In genomic region chr18:41197967-41198366, GRCh38 we compare ENCODE assay signal across 27 cellular contexts.
"Had no signal": no experiment of that assay in that cellular context is flagged by ENCODE, and none has a peak within 500 bp of the region (broad histone marks: within the 10 kb centered on the region; RNA-seq: fewer than 3 reads in every experiment).

No MANE protein-coding gene starts in this region.

- H3K4me3 ChIP-seq: neural progenitor cell, ovary, psoas muscle, skin epidermis, smooth muscle cell, spleen, suprapubic skin, testis, tibial artery, transverse colon, upper lobe of right lung, uterus had no signal

- ATAC-seq: natural killer cell; psoas muscle; right cardiac atrium; sciatic nerve; stimulated activated memory B cell treated with anti-CD40 and anti-IgM and Interleukin-4, amounts not matched to agents 10 μg/mL and 1 μg/mL and 100 μg/mL, for 72 hours; stimulated activated naive CD8-positive, alpha-beta T cell treated with anti-CD3 and anti-CD28 coated beads, Interleukin-15, amount 100 ng/mL, for 72 hours; stimulated activated naive CD8-positive, alpha-beta T cell treated with anti-CD3 and anti-CD28 coated beads, Interleukin-15, Interleukin-2, amounts not matched to agents 100 U/mL and 50 U/mL, for 24 hours; upper lobe of right lung had no signal

- DNase-seq: natural killer cell; occipital lobe; ovary; posterior cingulate gyrus; psoas muscle; right cardiac atrium; spleen; stimulated activated CD4-positive, alpha-beta T cell treated with anti-CD3 and anti-CD28 coated beads, Interleukin-12 subunit alpha, Interleukin-12 subunit beta, amount 100 ng/mL, for 4 hours; stimulated activated CD4-positive, alpha-beta T cell treated with anti-CD3 and anti-CD28 coated beads, Interleukin-1b, Interleukin-23, amount 100 ng/mL, for 48 hours; stimulated activated CD4-positive, alpha-beta T cell treated with anti-CD3 and anti-CD28 coated beads, Interleukin-4, amount 100 ng/mL, for 1 hour; stimulated activated CD4-positive, alpha-beta T cell treated with anti-CD3 and anti-CD28 coated beads, Interleukin-4, amount 100 ng/mL, for 4 hours; stimulated activated CD8-positive, alpha-beta memory T cell treated with anti-CD3 and anti-CD28 coated beads, Interleukin-4, amount 100 ng/mL, for 48 hours; stimulated activated naive CD4-positive, alpha-beta T cell; stimulated activated naive CD8-positive, alpha-beta T cell treated with anti-CD3 and anti-CD28 coated beads, Interleukin-15, amount 100 ng/mL, for 72 hours; stimulated activated naive CD8-positive, alpha-beta T cell treated with anti-CD3 and anti-CD28 coated beads, Interleukin-15, Interleukin-2, amounts not matched to agents 100 U/mL and 50 U/mL, for 24 hours; substantia nigra; testis; tibial artery; transverse colon; upper lobe of right lung; uterus had no signal
